Comparison of ENCODE assay signal across 24 cellular contexts in the genomic region with DNA sequence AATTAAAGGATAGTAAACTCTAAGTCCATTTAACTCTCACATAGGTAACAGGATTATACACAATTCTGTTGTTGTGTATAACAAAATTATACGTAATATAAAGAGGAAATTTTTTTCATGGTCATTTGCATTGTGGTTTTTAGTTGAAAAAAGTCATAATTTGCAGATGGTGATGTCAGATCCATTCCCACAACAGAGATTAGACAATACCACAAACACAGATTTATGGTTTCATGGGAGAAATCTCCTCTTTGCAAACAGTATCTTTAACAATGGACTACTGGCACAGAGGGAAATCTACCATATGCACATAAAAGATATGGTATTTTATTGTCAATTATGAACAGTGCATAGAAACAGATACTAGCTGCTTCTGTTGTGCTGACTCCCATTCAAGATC.
DNase-seq lines count a peak whose midpoint lies in the region; ATAC-seq, FAIRE-seq and TF ChIP-seq lines count a peak whose summit lies in the region.
"Had no signal": no experiment of that assay in that cellular context is flagged by ENCODE, and none has a peak within 500 bp of the region (broad histone marks: within the 10 kb centered on the region; RNA-seq: fewer than 3 reads in every experiment).

No MANE protein-coding gene starts in this region.

- intact Hi-C loops in stomach (cut with DNase I; ENCODE audit: low total_unique reads) (no loop called here), posterior cingulate gyrus (cut with DNase I) (no loop called here)

- DNase-seq in D721Med (ENCODE audit: insufficient read length, low spot score) (no peak), MV-4-11 (lab: John Stamatoyannopoulos, UW) (peak; percentile 49), SJCRH30 (peak in 1 of 2 experiments; percentile 55), myocyte (ENCODE audit: low read depth) (peak; percentile 18), stomach (no peak), posterior cingulate gyrus (no peak), T-helper 17 cell (no peak)
- DNase-seq: ACHN; BE2C; C1 segment of cervical spinal cord; CD4-positive, alpha-beta memory T cell; CD4-positive, CD25-positive, alpha-beta regulatory T cell; CD8-positive, alpha-beta memory T cell; COR-L47; DMS79 treated with DMSO at 0.1 percent for 48 hours; GF-D8 had no signal

- no peak for TF ChIP-seq POLR2A in stomach (IDR thresholded peaks at IDR 0.05)

- no peaks in the 10 kb centered on the region for H3K4me1 Mint-ChIP-seq in T-helper 17 cell
- H3K4me1 Mint-ChIP-seq: CD14-positive monocyte; CD4-positive, alpha-beta memory T cell; CD4-positive, CD25-positive, alpha-beta regulatory T cell; CD8-positive, alpha-beta memory T cell had no signal

- H3K36me3 ChIP-seq in SJCRH30, result no peaks in the 10 kb centered on the region
- H3K36me3 ChIP-seq in stomach, result no peaks in the 10 kb centered on the region
- H3K36me3 ChIP-seq: BE2C, BLaER1 had no signal

- H3K27ac ChIP-seq in SJCRH30 (peak overlapping the region; percentile 48), stomach (no peak overlapping the region)
- H3K27ac ChIP-seq: 22Rv1, A549, BLaER1 had no signal

- peak; percentile 80 for FAIRE-seq in D721Med (lab: Jason Lieb, UNC)
- FAIRE-seq: A549, G401.6, GM12891, GM19239 had no signal

- H3K9me3 ChIP-seq in SJCRH30 (replicated peaks), result no peaks in the 10 kb centered on the region
- no peaks in the 10 kb centered on the region for H3K9me3 ChIP-seq in stomach
- no peaks in the 10 kb centered on the region for H3K9me3 ChIP-seq in T-helper 17 cell (ENCODE audit: control insufficient read depth, low read length, poor library complexity, severe bottlenecking)
- H3K9me3 ChIP-seq: A549, BE2C, BLaER1 had no signal

- TF ChIP-seq CTCF in D721Med (IDR thresholded peaks at IDR 0.05; ENCODE audit: insufficient read depth, missing control alignments), result no peak
- TF ChIP-seq CTCF in stomach (IDR thresholded peaks at IDR 0.05), result no peak

- H3K27me3 Mint-ChIP-seq in T-helper 17 cell, result no peaks in the 10 kb centered on the region
- H3K27me3 Mint-ChIP-seq: CD4-positive, alpha-beta memory T cell; CD8-positive, alpha-beta memory T cell had no signal

- H3K4me3 ChIP-seq in SJCRH30, result no peak overlapping the region
- no peak overlapping the region for H3K4me3 ChIP-seq in stomach
- H3K4me3 ChIP-seq: A549, BLaER1 had no signal

- TF ChIP-seq EP300 in stomach (IDR thresholded peaks at IDR 0.05), result no peak

- ATAC-seq in HG02588 (IDR thresholded peaks at IDR 0.05; ENCODE audit: unreplicated experiment) (no peak), T-helper 17 cell (no peak)
- ATAC-seq: A549 had no signal

- H3K4me1 ChIP-seq in SJCRH30 (peaks cover 20% of the 10 kb centered on the region), stomach (no peaks in the 10 kb centered on the region)
- H3K4me1 ChIP-seq: A549, BE2C, BLaER1 had no signal

- H3K27me3 ChIP-seq in SJCRH30, result no peaks in the 10 kb centered on the region
- H3K27me3 ChIP-seq in stomach, result no peaks in the 10 kb centered on the region
- H3K27me3 ChIP-seq: BE2C, BLaER1 had no signal

- no peaks in the 10 kb centered on the region for H3K36me3 Mint-ChIP-seq in T-helper 17 cell (ENCODE audit: low read depth)
- H3K36me3 Mint-ChIP-seq: CD14-positive monocyte; CD4-positive, alpha-beta memory T cell; CD4-positive, CD25-positive, alpha-beta regulatory T cell; CD8-positive, alpha-beta memory T cell had no signal

- no peak overlapping the region for H3K4me3 Mint-ChIP-seq in T-helper 17 cell
- H3K4me3 Mint-ChIP-seq: CD14-positive monocyte; CD4-positive, alpha-beta memory T cell; CD4-positive, CD25-positive, alpha-beta regulatory T cell; CD8-positive, alpha-beta memory T cell had no signal

- no peak overlapping the region for H3K27ac Mint-ChIP-seq in T-helper 17 cell
- H3K27ac Mint-ChIP-seq: CD14-positive monocyte; CD4-positive, alpha-beta memory T cell; CD4-positive, CD25-positive, alpha-beta regulatory T cell; CD8-positive, alpha-beta memory T cell had no signal

- 65 to 85% (median 75%) methylated on average over 1 of the region's 1 CpG for WGBS in stomach, 5 donors

Comparison
In these comparisons a context has a peak if more than half of its experiments do, and no peak if none do; other contexts are left out.
1. DNase-seq: peak in MV-4-11 (single experiment) and myocyte (single experiment); none in D721Med (single experiment), stomach (single experiment), posterior cingulate gyrus (0 of 10) and T-helper 17 cell (0 of 3).